In genomic region chr7:76359111-76359986, GRCh38 we compare ENCODE assay signal across 1 cellular context.
TF ChIP-seq lines count a peak whose summit lies in the region.

No MANE protein-coding gene starts in this region.

TF ChIP-seq in K562, 482 proteins besides CTCF, POLR2A, EP300 and RAD21 (continued from another document and continues in another):
- TF ChIP-seq ZNF318 (IDR thresholded peaks at IDR 0.05; ENCODE audit: borderline replicate concordance in 1 of 2, low read depth in 1 of 2) (no peak), LARP7 (IDR thresholded peaks at IDR 0.05) (no peak), ZKSCAN1 (IDR thresholded peaks at IDR 0.05; ENCODE audit: low read depth, low read length) (no peak; the same call in 1 of the 2 replicates), TRIM24 (IDR thresholded peaks at IDR 0.05) (no peak), TFE3 (CRISPR knock-in tag; IDR thresholded peaks at IDR 0.05) (no peak), ZNF239 (CRISPR knock-in tag; IDR thresholded peaks at IDR 0.05) (peak; percentile 46; the same call in 1 of the 2 replicates), ZSCAN29 (IDR thresholded peaks at IDR 0.05) (peak; percentile 47; the same call in 1 of the 2 replicates), U2AF1 (optimal IDR thresholded peaks at IDR 0.05; ENCODE audit: low read depth, low read length) (no peak), SAP30 (IDR thresholded peaks at IDR 0.05; ENCODE audit: borderline replicate concordance, insufficient read depth, low read depth, low read length, poor library complexity, severe bottlenecking) (no peak), ZNF740 (CRISPR knock-in tag; IDR thresholded peaks at IDR 0.05) (peak; percentile 100), ZNF740 (tag; IDR thresholded peaks at IDR 0.05) (peak in 1 of 2 experiments; percentile 100; a peak in 2 of 4 replicates), ZFX (CRISPR knock-in tag; IDR thresholded peaks at IDR 0.05) (peak; percentile 58; the same call in 1 of the 2 replicates), CTBP1 (IDR thresholded peaks at IDR 0.05; ENCODE audit: borderline replicate concordance) (peak; percentile 47; the same call in 1 of the 2 replicates), VEZF1 (CRISPR knock-in tag; IDR thresholded peaks at IDR 0.05) (peak; percentile 99), TCF7L2 (IDR thresholded peaks at IDR 0.05; ENCODE audit: low read depth, low read length) (no peak), OTX1 (CRISPR knock-in tag; IDR thresholded peaks at IDR 0.05) (no peak), SREBF1 (IDR thresholded peaks at IDR 0.05; ENCODE audit: borderline replicate concordance, low read depth, low read length) (no peak), TSHZ1 (CRISPR knock-in tag; IDR thresholded peaks at IDR 0.05) (no peak), TCF7 (IDR thresholded peaks at IDR 0.05; ENCODE audit: borderline replicate concordance) (no peak), THRA (IDR thresholded peaks at IDR 0.05) (no peak), MTA3 (IDR thresholded peaks at IDR 0.05; ENCODE audit: borderline replicate concordance) (0 out of 2 replicates have a peak, but pooled peaks have one; percentile 39), SMARCE1 (IDR thresholded peaks at IDR 0.05) (peak; percentile 80), EGR1 (conservative IDR thresholded peaks at IDR 0.05) (peak; percentile 78), NCOA6 (IDR thresholded peaks at IDR 0.05) (no peak), ZNF436 (CRISPR knock-in tag; IDR thresholded peaks at IDR 0.05) (no peak), NFE2 (IDR thresholded peaks at IDR 0.05; ENCODE audit: low read depth) (peak; percentile 98), PATZ1 (CRISPR knock-in tag; IDR thresholded peaks at IDR 0.05; ENCODE audit: borderline replicate concordance) (no peak), HNRNPL (IDR thresholded peaks at IDR 0.05; ENCODE audit: low read depth, low read length) (no peak), CGGBP1 (CRISPR knock-in tag; IDR thresholded peaks at IDR 0.05) (no peak; the same call in 1 of the 2 replicates), RFX1 (IDR thresholded peaks at IDR 0.05) (no peak), CREM (IDR thresholded peaks at IDR 0.05; ENCODE audit: low read depth) (peak; percentile 82), RBM34 (IDR thresholded peaks at IDR 0.05; ENCODE audit: borderline replicate concordance, insufficient read depth, low read length) (no peak), ZNF121 (CRISPR knock-in tag; conservative IDR thresholded peaks at IDR 0.05) (no peak), CC2D1A (IDR thresholded peaks at IDR 0.05) (0 out of 2 replicates have a peak, but pooled peaks have one; percentile 44), KLF10 (CRISPR knock-in tag; IDR thresholded peaks at IDR 0.05) (no peak), ZNF175 (CRISPR knock-in tag; IDR thresholded peaks at IDR 0.05; ENCODE audit: low read depth) (no peak), MAZ (CRISPR knock-in tag; conservative IDR thresholded peaks at IDR 0.05 in 1 of 2, IDR thresholded peaks at IDR 0.05 in 1 of 2) (peak; percentile 74 to 96), ZNF764 (CRISPR knock-in tag; IDR thresholded peaks at IDR 0.05; ENCODE audit: low read depth) (peak; percentile 90), MAX (CRISPR knock-in tag; IDR thresholded peaks at IDR 0.05) (no peak), IRF9 (tag; IDR thresholded peaks at IDR 0.05) (0 out of 2 replicates have a peak, but pooled peaks have one; percentile 17), BHLHE40 (IDR thresholded peaks at IDR 0.05; ENCODE audit: low read length) (peak; percentile 61), PTRF (tag; IDR thresholded peaks at IDR 0.05) (no peak), ZNF77 (CRISPR knock-in tag; IDR thresholded peaks at IDR 0.05) (no peak), DACH1 (IDR thresholded peaks at IDR 0.05; ENCODE audit: partially characterized antibody) (no peak)
